8 cellular contexts compared by ENCODE assay signal in genomic region chr5:74316064-74316586, GRCh38.
DNase-seq lines count a peak whose midpoint lies in the region; TF ChIP-seq lines count a peak whose summit lies in the region.

No MANE protein-coding gene starts in this region.

- no peaks in the 10 kb centered on the region for H4K20me1 ChIP-seq in OCI-LY7 (ENCODE audit: insufficient read depth, low read length)

- H3K9me2 ChIP-seq in OCI-LY7 (ENCODE audit: insufficient read depth, low read length), result no peaks in the 10 kb centered on the region

- H3K4me2 ChIP-seq in OCI-LY7 (ENCODE audit: low read length), result no peak overlapping the region

- H3K9me3 ChIP-seq in OCI-LY7 (ENCODE audit: low read length), result no peaks in the 10 kb centered on the region

- peak; percentile 94 for DNase-seq in Caki2 (ENCODE audit: low read depth)
- peak; percentile 85 for DNase-seq in H4 (ENCODE audit: low spot score)
- peak; percentile 97 for DNase-seq in RWPE1 (ENCODE audit: low spot score)
- peak; percentile 94 for DNase-seq in fibroblast of the aortic adventitia (ENCODE audit: low read depth)
- peak; percentile 3 for DNase-seq in stimulated activated CD4-positive, alpha-beta T cell treated with anti-CD3 and anti-CD28 coated beads, Interleukin-4, amount 100 ng/mL, for 1 hour
- DNase-seq in occipital lobe (lab: John Stamatoyannopoulos, UW), result no peak
- DNase-seq in OCI-LY7 (ENCODE audit: low spot score), result no peak
- no peak for DNase-seq in Ammon's horn (ENCODE audit: low spot score)

- peak overlapping the region; percentile 63 for H3K27ac ChIP-seq in RWPE1
- no peak overlapping the region for H3K27ac ChIP-seq in OCI-LY7 (ENCODE audit: low read depth, low read length, poor library complexity, severe bottlenecking)

- H3K4me1 ChIP-seq in OCI-LY7 (ENCODE audit: insufficient read depth, low read length, poor library complexity, severe bottlenecking), result no peaks in the 10 kb centered on the region

- CTCF ChIA-PET in RWPE1 (lab: Yijun Ruan, JAX), result interaction anchor here (0.5 kb wide), 1 partner anchor 10 kb away, joined by 4 read pairs; no protein-coding TSS in a partner anchor
- CTCF ChIA-PET in OCI-LY7 (lab: Charles Lee; ENCODE audit: unreplicated experiment), result no interaction called here

- no peaks in the 10 kb centered on the region for H3K36me3 ChIP-seq in OCI-LY7 (ENCODE audit: insufficient read depth, low read length)

- H2AFZ ChIP-seq in OCI-LY7 (ENCODE audit: low read length), result no peak overlapping the region

- in situ Hi-C loops in Caki2 (cut with HindIII; ENCODE audit: low pct_unique_long_range_greater_than_20kb, low sequenced_read_pairs), result no loop called here

- TF ChIP-seq CTCF in RWPE1 (conservative IDR thresholded peaks at IDR 0.05; ENCODE audit: low read depth), result no peak
- no peak for TF ChIP-seq CTCF in fibroblast of the aortic adventitia (IDR thresholded peaks at IDR 0.05; ENCODE audit: insufficient read depth, low read length)
- no peak for TF ChIP-seq CTCF in OCI-LY7 (conservative IDR thresholded peaks at IDR 0.05; ENCODE audit: low read length)

- POLR2A ChIA-PET in RWPE1 (lab: Yijun Ruan, JAX; ENCODE audit: low non-redundant PET) (no interaction called here), OCI-LY7 (lab: Charles Lee) (interaction anchor here (1.0 kb wide), 1 partner anchor 20 kb away, joined by 4 read pairs; no protein-coding TSS in a partner anchor)

- H3K79me2 ChIP-seq in OCI-LY7 (ENCODE audit: insufficient read depth, low read depth, low read length), result no peaks in the 10 kb centered on the region

- H3K4me3 ChIP-seq in fibroblast of the aortic adventitia (ENCODE audit: low read depth, low read length) (no peak overlapping the region), OCI-LY7 (ENCODE audit: low read depth, low read length, poor library complexity, severe bottlenecking) (no peak overlapping the region)

- no TSS peak for BruUV-seq in OCI-LY7 (replicated peaks; lab: Mats Ljungman, UMichigan)

- intact Hi-C loops in OCI-LY7 (cut with micrococcal nuclease; ENCODE audit: unreplicated experiment), result no loop called here

Comparison
In these comparisons a context has a peak if more than half of its experiments do, and no peak if none do; other contexts are left out.
1. DNase-seq: peak in Caki2 (single experiment), H4 (single experiment), RWPE1 (single experiment), fibroblast of the aortic adventitia (single experiment) and stimulated activated CD4-positive, alpha-beta T cell treated with anti-CD3 and anti-CD28 coated beads, Interleukin-4, amount 100 ng/mL, for 1 hour (single experiment); none in occipital lobe (single experiment), OCI-LY7 (single experiment) and Ammon's horn (single experiment).